8 cellular contexts compared by ENCODE assay signal in the genomic region with DNA sequence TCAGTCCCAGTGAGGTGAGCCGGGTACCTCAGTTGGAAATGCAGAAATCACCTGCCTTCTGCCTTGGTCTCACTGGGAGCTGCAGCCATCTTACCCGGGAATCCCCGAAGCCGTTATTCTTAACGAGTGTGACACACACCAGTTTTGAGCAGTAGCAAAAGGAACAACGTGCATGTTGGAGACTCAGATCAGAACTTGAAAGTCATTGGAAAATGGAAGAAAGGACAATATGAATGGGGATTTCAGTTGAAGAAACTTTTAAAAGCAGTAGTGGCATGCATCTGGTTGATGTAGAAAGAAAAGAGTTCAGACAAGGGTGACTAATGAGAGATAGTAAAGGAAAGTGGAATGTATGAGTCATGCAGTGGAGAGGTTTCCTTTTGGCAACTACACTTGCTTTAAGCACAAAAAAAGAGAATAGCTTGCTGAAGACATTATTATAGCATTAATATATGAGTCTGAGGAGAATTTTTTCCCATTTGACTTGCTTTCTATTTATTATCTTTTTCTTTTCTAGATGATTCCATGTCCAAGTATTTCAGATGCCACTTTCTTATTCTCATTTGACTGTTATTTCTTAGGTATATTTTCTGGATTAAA. TPM values are rescaled to one million over a fixed set of nuclear protein-coding genes. Genes with fewer than 3 reads are reported as not detected.
DNase-seq lines count a peak whose midpoint lies in the region; ATAC-seq, FAIRE-seq and TF ChIP-seq lines count a peak whose summit lies in the region.

No MANE protein-coding gene starts in this region.

- no peaks in the 10 kb centered on the region for H3K9me3 ChIP-seq in astrocyte (ENCODE audit: insufficient read depth, low read depth, low read length)

- peak overlapping the region; percentile 84 for H3K4me2 ChIP-seq in astrocyte (ENCODE audit: low read length)

- H3K27ac ChIP-seq in astrocyte (ENCODE audit: low read depth, low read length): peak overlapping the region; percentile 97

- H3K9me3 Mint-ChIP-seq in astrocyte (ENCODE audit: unreplicated experiment): peaks cover 20% of the 10 kb centered on the region

- H2AFZ ChIP-seq in astrocyte (ENCODE audit: low read depth, low read length): no peak overlapping the region

- ATAC-seq in GM18873 (IDR thresholded peaks at IDR 0.05; ENCODE audit: low FRiP score, unreplicated experiment) (peak; percentile 86), HG03108 (IDR thresholded peaks at IDR 0.05; ENCODE audit: unreplicated experiment) (peak; percentile 86)

- H3K4me1 Mint-ChIP-seq in astrocyte (ENCODE audit: low read depth, unreplicated experiment): peaks cover 42% of the 10 kb centered on the region

- H4K20me1 ChIP-seq in astrocyte (ENCODE audit: insufficient read depth, low read length): no peaks in the 10 kb centered on the region

- POLR2A ChIA-PET in AG04449 (lab: Yijun Ruan, JAX): interaction anchor here (0.7 kb wide), 2 partner anchors 55 to 153 kb away, joined by 3 read pairs; a partner anchor contains a TSS

- peaks cover 29% of the 10 kb centered on the region for H3K79me2 ChIP-seq in astrocyte (ENCODE audit: insufficient read depth, low read length)

- H3K36me3 Mint-ChIP-seq in astrocyte (ENCODE audit: low read depth, unreplicated experiment): peaks cover 13% of the 10 kb centered on the region

- peaks cover 30% of the 10 kb centered on the region for H3K4me1 ChIP-seq in astrocyte (ENCODE audit: insufficient read depth, low read length)

- CTCF ChIA-PET in AG04449 (lab: Yijun Ruan, JAX): interaction anchor here (1.7 to 1.9 kb wide), 2 partner anchors 10 to 16 kb away, joined by 4 to 5 read pairs; no protein-coding TSS in a partner anchor

- FAIRE-seq in RCC 7860 (lab: Jason Lieb, UNC) (peak; percentile 77), astrocyte (lab: Jason Lieb, UNC) (peak; percentile 47)

- DNase-seq in AG04449 (ENCODE audit: low read depth, low spot score): peak; percentile 87
- peak; percentile 74 for DNase-seq in RCC 7860 (ENCODE audit: low spot score)
- peak; percentile 96 for DNase-seq in astrocyte (ENCODE audit: low read depth)
- DNase-seq in kidney glomerular epithelial cell (lab: John Stamatoyannopoulos, UW): peak; percentile 95
- peak; percentile 10 for DNase-seq in stimulated activated CD8-positive, alpha-beta memory T cell treated with anti-CD3 and anti-CD28 coated beads, Interleukin-12 subunit alpha, Interleukin-12 subunit beta, amount 100 ng/mL, for 24 hours (ENCODE audit: extremely low read depth)
- DNase-seq in NCI-H1048 (lab: John Stamatoyannopoulos, UW): no peak

- no peaks in the 10 kb centered on the region for H3K27me3 ChIP-seq in astrocyte (ENCODE audit: insufficient read depth, low read length)

- H3K27me3 Mint-ChIP-seq in astrocyte (ENCODE audit: low read depth, unreplicated experiment): no peaks in the 10 kb centered on the region

- H3K9ac ChIP-seq in astrocyte (ENCODE audit: low read length): peak overlapping the region; percentile 78

- H3K36me3 ChIP-seq in astrocyte (ENCODE audit: insufficient read depth, low read length): no peaks in the 10 kb centered on the region

- H3K4me3 ChIP-seq in AG04449 (ENCODE audit: low read depth, low read length) (no peak overlapping the region), astrocyte (ENCODE audit: insufficient read depth, low read depth, low read length) (peak overlapping the region; percentile 37)

- peak overlapping the region; percentile 94 for H3K27ac Mint-ChIP-seq in astrocyte (ENCODE audit: unreplicated experiment)

- H3K4me3 Mint-ChIP-seq in astrocyte (ENCODE audit: unreplicated experiment): peak overlapping the region; percentile 11

- no peak for TF ChIP-seq CTCF in AG04449 (IDR thresholded peaks at IDR 0.05; ENCODE audit: insufficient read depth, low read length, missing control alignments)
- TF ChIP-seq CTCF in astrocyte (IDR thresholded peaks at IDR 0.05; ENCODE audit: insufficient read depth, low read depth, low read length): no peak

RNA-seq across cellular contexts. Expression of a gene that starts 44.4 kb away (rescaled TPM):
- 0.41 and 0.59 TPM in 2 replicates for total RNA-seq in astrocyte

RNA-seq across cellular contexts. Expression of a gene that starts 55.1 kb away (rescaled TPM):
- 27.5 and 27.6 TPM in 2 replicates for total RNA-seq in astrocyte

RNA-seq across cellular contexts. Expression of a gene that starts 55.4 kb away (rescaled TPM):
- 29.5 and 29.6 TPM in 2 replicates for total RNA-seq in astrocyte
